Comparison of ENCODE assay signal across 1 cellular context in the genomic region with DNA sequence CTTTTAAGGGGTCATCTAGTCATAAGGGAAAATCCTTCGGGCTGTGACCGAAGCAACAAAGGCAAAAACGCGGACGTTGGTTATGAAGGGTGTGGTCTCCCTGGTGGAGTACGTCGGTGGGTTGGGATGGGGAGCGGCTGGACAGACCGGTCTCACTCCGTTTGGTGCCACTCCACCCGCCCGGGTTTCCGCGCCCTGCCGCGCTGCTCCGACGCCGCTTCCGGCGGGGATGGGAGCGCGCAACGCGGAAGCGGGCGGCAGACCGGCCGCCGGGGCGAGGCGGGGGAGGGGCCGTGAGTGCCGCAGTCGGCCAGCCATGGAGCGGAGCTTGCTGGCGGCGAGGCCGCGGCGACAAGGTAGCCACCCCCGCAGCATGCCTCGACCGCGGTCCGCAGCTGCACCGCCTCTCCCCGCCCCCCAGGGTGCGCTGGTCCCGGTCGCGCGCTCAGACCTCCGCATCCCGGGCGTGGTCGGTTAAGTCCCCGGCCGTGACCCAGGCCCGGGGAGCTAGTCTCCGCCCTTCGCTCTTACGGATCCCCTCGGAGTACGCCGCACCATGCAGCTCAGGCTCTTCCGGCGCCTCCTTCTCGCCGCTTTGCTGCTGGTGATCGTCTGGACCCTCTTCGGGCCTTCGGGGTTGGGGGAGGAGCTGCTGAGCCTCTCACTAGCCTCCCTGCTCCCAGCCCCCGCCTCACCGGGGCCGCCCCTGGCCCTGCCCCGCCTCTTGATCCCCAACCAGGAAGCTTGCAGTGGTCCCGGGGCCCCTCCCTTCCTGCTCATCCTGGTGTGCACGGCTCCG.
TF ChIP-seq lines count a peak whose summit lies in the region.

A gene with protein sequence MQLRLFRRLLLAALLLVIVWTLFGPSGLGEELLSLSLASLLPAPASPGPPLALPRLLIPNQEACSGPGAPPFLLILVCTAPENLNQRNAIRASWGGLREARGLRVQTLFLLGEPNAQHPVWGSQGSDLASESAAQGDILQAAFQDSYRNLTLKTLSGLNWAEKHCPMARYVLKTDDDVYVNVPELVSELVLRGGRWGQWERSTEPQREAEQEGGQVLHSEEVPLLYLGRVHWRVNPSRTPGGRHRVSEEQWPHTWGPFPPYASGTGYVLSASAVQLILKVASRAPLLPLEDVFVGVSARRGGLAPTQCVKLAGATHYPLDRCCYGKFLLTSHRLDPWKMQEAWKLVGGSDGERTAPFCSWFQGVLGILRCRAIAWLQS (plus strand): TSS at position 260 of the 799 bp plus-strand sequence. CDS start 297 bp downstream, at position 557.

TF ChIP-seq in HepG2, 621 proteins besides CTCF, POLR2A, EP300 and RAD21 (continued from another document and continues in another):
- TF ChIP-seq, protein P1, sequence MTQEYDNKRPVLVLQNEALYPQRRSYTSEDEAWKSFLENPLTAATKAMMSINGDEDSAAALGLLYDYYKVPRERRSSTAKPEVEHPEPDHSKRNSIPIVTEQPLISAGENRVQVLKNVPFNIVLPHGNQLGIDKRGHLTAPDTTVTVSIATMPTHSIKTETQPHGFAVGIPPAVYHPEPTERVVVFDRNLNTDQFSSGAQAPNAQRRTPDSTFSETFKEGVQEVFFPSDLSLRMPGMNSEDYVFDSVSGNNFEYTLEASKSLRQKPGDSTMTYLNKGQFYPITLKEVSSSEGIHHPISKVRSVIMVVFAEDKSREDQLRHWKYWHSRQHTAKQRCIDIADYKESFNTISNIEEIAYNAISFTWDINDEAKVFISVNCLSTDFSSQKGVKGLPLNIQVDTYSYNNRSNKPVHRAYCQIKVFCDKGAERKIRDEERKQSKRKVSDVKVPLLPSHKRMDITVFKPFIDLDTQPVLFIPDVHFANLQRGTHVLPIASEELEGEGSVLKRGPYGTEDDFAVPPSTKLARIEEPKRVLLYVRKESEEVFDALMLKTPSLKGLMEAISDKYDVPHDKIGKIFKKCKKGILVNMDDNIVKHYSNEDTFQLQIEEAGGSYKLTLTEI (CRISPR knock-in tag; conservative IDR thresholded peaks at IDR 0.05), result no peak
- TF ChIP-seq, protein P2, sequence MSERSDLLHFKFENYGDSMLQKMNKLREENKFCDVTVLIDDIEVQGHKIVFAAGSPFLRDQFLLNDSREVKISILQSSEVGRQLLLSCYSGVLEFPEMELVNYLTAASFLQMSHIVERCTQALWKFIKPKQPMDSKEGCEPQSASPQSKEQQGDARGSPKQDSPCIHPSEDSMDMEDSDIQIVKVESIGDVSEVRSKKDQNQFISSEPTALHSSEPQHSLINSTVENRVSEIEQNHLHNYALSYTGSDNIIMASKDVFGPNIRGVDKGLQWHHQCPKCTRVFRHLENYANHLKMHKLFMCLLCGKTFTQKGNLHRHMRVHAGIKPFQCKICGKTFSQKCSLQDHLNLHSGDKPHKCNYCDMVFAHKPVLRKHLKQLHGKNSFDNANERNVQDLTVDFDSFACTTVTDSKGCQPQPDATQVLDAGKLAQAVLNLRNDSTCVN (CRISPR knock-in tag; IDR thresholded peaks at IDR 0.05; ENCODE audit: borderline replicate concordance), result no peak
- TF ChIP-seq HOXA5 (CRISPR knock-in tag; IDR thresholded peaks at IDR 0.05) (no peak), ELF1 (CRISPR knock-in tag; IDR thresholded peaks at IDR 0.05) (no peak), HCFC1 (IDR thresholded peaks at IDR 0.05; ENCODE audit: low read depth, low read length) (no peak), NR2F6 (IDR thresholded peaks at IDR 0.05) (no peak), NR2F6 (CRISPR knock-in tag; IDR thresholded peaks at IDR 0.05) (no peak), KLF13 (CRISPR knock-in tag; IDR thresholded peaks at IDR 0.05) (no peak), AKAP8 (CRISPR knock-in tag; IDR thresholded peaks at IDR 0.05) (peak; percentile 80), TCF12 (IDR thresholded peaks at IDR 0.05) (no peak), TCF12 (CRISPR knock-in tag; IDR thresholded peaks at IDR 0.05) (no peak), ZNF563 (CRISPR knock-in tag; IDR thresholded peaks at IDR 0.05) (no peak), SP2 (CRISPR knock-in tag; IDR thresholded peaks at IDR 0.05) (0 out of 2 replicates have a peak, but pooled peaks have one; percentile 17), ZNF331 (CRISPR knock-in tag; IDR thresholded peaks at IDR 0.05) (no peak), SP140L (CRISPR knock-in tag; IDR thresholded peaks at IDR 0.05; ENCODE audit: borderline replicate concordance) (no peak), ZNF83 (CRISPR knock-in tag; IDR thresholded peaks at IDR 0.05; ENCODE audit: borderline replicate concordance) (no peak), ZNF607 (CRISPR knock-in tag; IDR thresholded peaks at IDR 0.05; ENCODE audit: borderline replicate concordance) (no peak), HNRNPLL (IDR thresholded peaks at IDR 0.05; ENCODE audit: low read depth, low read length, poor library complexity, severe bottlenecking) (no peak), JUNB (CRISPR knock-in tag; IDR thresholded peaks at IDR 0.05; ENCODE audit: borderline replicate concordance) (no peak), ZNF567 (CRISPR knock-in tag; IDR thresholded peaks at IDR 0.05; ENCODE audit: borderline replicate concordance) (no peak), PAF1 (CRISPR knock-in tag; IDR thresholded peaks at IDR 0.05) (no peak), ZNF841 (CRISPR knock-in tag; IDR thresholded peaks at IDR 0.05; ENCODE audit: borderline replicate concordance) (no peak), ZNF431 (CRISPR knock-in tag; IDR thresholded peaks at IDR 0.05; ENCODE audit: borderline replicate concordance, low read depth) (no peak), FLYWCH1 (CRISPR knock-in tag; IDR thresholded peaks at IDR 0.05) (no peak)
- TF ChIP-seq, protein P3, sequence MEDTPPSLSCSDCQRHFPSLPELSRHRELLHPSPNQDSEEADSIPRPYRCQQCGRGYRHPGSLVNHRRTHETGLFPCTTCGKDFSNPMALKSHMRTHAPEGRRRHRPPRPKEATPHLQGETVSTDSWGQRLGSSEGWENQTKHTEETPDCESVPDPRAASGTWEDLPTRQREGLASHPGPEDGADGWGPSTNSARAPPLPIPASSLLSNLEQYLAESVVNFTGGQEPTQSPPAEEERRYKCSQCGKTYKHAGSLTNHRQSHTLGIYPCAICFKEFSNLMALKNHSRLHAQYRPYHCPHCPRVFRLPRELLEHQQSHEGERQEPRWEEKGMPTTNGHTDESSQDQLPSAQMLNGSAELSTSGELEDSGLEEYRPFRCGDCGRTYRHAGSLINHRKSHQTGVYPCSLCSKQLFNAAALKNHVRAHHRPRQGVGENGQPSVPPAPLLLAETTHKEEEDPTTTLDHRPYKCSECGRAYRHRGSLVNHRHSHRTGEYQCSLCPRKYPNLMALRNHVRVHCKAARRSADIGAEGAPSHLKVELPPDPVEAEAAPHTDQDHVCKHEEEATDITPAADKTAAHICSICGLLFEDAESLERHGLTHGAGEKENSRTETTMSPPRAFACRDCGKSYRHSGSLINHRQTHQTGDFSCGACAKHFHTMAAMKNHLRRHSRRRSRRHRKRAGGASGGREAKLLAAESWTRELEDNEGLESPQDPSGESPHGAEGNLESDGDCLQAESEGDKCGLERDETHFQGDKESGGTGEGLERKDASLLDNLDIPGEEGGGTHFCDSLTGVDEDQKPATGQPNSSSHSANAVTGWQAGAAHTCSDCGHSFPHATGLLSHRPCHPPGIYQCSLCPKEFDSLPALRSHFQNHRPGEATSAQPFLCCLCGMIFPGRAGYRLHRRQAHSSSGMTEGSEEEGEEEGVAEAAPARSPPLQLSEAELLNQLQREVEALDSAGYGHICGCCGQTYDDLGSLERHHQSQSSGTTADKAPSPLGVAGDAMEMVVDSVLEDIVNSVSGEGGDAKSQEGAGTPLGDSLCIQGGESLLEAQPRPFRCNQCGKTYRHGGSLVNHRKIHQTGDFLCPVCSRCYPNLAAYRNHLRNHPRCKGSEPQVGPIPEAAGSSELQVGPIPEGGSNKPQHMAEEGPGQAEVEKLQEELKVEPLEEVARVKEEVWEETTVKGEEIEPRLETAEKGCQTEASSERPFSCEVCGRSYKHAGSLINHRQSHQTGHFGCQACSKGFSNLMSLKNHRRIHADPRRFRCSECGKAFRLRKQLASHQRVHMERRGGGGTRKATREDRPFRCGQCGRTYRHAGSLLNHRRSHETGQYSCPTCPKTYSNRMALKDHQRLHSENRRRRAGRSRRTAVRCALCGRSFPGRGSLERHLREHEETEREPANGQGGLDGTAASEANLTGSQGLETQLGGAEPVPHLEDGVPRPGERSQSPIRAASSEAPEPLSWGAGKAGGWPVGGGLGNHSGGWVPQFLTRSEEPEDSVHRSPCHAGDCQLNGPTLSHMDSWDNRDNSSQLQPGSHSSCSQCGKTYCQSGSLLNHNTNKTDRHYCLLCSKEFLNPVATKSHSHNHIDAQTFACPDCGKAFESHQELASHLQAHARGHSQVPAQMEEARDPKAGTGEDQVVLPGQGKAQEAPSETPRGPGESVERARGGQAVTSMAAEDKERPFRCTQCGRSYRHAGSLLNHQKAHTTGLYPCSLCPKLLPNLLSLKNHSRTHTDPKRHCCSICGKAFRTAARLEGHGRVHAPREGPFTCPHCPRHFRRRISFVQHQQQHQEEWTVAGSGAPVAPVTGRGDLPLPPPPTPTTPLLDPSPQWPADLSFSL (CRISPR knock-in tag; IDR thresholded peaks at IDR 0.05), result no peak
- TF ChIP-seq, protein P4, sequence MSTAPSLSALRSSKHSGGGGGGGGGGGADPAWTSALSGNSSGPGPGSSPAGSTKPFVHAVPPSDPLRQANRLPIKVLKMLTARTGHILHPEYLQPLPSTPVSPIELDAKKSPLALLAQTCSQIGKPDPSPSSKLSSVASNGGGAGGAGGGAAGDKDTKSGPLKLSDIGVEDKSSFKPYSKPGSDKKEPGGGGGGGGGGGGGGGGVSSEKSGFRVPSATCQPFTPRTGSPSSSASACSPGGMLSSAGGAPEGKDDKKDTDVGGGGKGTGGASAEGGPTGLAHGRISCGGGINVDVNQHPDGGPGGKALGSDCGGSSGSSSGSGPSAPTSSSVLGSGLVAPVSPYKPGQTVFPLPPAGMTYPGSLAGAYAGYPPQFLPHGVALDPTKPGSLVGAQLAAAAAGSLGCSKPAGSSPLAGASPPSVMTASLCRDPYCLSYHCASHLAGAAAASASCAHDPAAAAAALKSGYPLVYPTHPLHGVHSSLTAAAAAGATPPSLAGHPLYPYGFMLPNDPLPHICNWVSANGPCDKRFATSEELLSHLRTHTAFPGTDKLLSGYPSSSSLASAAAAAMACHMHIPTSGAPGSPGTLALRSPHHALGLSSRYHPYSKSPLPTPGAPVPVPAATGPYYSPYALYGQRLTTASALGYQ (CRISPR knock-in tag; IDR thresholded peaks at IDR 0.05), result no peak
- TF ChIP-seq, protein P5, sequence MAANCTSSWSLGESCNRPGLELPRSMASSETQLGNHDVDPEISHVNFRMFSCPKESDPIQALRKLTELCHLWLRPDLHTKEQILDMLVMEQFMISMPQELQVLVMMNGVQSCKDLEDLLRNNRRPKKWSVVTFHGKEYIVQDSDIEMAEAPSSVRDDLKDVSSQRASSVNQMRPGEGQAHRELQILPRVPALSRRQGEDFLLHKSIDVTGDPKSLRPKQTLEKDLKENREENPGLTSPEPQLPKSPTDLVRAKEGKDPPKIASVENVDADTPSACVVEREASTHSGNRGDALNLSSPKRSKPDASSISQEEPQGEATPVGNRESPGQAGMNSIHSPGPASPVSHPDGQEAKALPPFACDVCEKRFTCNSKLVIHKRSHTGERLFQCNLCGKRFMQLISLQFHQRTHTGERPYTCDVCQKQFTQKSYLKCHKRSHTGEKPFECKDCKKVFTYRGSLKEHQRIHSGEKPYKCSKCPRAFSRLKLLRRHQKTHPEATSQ (CRISPR knock-in tag; IDR thresholded peaks at IDR 0.05; ENCODE audit: borderline replicate concordance), result no peak
- TF ChIP-seq, protein P6, sequence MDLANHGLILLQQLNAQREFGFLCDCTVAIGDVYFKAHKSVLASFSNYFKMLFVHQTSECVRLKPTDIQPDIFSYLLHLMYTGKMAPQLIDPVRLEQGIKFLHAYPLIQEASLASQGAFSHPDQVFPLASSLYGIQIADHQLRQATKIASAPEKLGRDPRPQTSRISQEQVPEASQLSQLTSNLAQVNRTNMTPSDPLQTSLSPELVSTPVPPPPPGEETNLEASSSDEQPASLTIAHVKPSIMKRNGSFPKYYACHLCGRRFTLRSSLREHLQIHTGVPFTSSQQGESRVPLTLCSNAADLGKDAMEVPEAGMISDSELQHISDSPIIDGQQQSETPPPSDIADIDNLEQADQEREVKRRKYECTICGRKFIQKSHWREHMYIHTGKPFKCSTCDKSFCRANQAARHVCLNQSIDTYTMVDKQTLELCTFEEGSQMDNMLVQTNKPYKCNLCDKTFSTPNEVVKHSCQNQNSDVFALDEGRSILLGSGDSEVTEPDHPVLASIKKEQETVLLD (CRISPR knock-in tag; IDR thresholded peaks at IDR 0.05; ENCODE audit: low read depth), result no peak
- TF ChIP-seq, protein P7, sequence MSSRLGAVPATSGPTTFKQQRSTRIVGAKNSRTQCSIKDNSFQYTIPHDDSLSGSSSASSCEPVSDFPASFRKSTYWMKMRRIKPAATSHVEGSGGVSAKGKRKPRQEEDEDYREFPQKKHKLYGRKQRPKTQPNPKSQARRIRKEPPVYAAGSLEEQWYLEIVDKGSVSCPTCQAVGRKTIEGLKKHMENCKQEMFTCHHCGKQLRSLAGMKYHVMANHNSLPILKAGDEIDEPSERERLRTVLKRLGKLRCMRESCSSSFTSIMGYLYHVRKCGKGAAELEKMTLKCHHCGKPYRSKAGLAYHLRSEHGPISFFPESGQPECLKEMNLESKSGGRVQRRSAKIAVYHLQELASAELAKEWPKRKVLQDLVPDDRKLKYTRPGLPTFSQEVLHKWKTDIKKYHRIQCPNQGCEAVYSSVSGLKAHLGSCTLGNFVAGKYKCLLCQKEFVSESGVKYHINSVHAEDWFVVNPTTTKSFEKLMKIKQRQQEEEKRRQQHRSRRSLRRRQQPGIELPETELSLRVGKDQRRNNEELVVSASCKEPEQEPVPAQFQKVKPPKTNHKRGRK (CRISPR knock-in tag; IDR thresholded peaks at IDR 0.05), result no peak
- TF ChIP-seq, protein P8, sequence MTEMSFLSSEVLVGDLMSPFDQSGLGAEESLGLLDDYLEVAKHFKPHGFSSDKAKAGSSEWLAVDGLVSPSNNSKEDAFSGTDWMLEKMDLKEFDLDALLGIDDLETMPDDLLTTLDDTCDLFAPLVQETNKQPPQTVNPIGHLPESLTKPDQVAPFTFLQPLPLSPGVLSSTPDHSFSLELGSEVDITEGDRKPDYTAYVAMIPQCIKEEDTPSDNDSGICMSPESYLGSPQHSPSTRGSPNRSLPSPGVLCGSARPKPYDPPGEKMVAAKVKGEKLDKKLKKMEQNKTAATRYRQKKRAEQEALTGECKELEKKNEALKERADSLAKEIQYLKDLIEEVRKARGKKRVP (CRISPR knock-in tag; IDR thresholded peaks at IDR 0.05), result no peak
- TF ChIP-seq, protein P9, sequence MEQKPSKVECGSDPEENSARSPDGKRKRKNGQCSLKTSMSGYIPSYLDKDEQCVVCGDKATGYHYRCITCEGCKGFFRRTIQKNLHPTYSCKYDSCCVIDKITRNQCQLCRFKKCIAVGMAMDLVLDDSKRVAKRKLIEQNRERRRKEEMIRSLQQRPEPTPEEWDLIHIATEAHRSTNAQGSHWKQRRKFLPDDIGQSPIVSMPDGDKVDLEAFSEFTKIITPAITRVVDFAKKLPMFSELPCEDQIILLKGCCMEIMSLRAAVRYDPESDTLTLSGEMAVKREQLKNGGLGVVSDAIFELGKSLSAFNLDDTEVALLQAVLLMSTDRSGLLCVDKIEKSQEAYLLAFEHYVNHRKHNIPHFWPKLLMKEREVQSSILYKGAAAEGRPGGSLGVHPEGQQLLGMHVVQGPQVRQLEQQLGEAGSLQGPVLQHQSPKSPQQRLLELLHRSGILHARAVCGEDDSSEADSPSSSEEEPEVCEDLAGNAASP (CRISPR knock-in tag; IDR thresholded peaks at IDR 0.05; ENCODE audit: borderline replicate concordance), result no peak
- TF ChIP-seq, protein P10, sequence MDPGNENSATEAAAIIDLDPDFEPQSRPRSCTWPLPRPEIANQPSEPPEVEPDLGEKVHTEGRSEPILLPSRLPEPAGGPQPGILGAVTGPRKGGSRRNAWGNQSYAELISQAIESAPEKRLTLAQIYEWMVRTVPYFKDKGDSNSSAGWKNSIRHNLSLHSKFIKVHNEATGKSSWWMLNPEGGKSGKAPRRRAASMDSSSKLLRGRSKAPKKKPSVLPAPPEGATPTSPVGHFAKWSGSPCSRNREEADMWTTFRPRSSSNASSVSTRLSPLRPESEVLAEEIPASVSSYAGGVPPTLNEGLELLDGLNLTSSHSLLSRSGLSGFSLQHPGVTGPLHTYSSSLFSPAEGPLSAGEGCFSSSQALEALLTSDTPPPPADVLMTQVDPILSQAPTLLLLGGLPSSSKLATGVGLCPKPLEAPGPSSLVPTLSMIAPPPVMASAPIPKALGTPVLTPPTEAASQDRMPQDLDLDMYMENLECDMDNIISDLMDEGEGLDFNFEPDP (CRISPR knock-in tag; conservative IDR thresholded peaks at IDR 0.05), result no peak
